ENCODE assay signal across 2 cellular contexts in the genomic region with DNA sequence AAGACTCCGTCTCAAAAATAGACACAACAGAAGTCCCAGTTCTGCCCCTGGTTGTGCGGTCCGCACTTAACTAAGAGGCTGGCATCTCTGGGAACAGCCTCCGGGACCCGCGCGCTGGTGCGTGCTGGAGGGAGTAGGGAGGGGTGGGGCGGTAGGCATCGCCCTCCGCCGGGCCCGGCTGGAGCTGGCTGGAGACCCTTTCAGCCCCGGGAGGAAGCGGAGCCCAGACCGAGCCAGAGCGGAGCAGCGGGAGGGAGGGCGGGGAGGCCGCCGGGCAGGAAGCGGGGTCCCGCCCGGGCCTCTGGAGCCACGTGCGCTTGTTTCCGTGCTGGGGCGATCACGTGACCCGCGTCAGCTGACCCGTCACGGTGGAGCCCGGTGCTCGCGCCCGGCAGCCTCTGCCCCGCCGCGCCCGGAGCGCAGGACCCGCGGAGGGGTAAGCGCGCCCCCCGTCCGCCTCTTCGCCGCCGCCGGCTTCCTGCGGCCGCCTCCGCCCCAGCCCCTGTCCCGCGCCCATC.
TF ChIP-seq lines count a peak whose summit lies in the region.

A gene (plus strand): TSS at position 354 of the 518 bp plus-strand sequence. CDS start 256 bp downstream, outside the sequence.

TF ChIP-seq in IMR-90, 13 proteins besides CTCF, POLR2A, EP300 and RAD21:
- no peak for TF ChIP-seq RFX5 (IDR thresholded peaks at IDR 0.05; ENCODE audit: low read depth, low read length)
- TF ChIP-seq, protein P1, sequence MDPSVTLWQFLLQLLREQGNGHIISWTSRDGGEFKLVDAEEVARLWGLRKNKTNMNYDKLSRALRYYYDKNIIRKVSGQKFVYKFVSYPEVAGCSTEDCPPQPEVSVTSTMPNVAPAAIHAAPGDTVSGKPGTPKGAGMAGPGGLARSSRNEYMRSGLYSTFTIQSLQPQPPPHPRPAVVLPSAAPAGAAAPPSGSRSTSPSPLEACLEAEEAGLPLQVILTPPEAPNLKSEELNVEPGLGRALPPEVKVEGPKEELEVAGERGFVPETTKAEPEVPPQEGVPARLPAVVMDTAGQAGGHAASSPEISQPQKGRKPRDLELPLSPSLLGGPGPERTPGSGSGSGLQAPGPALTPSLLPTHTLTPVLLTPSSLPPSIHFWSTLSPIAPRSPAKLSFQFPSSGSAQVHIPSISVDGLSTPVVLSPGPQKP (IDR thresholded peaks at IDR 0.05; ENCODE audit: borderline replicate concordance, low read depth, low read length) = no peak
- peak; percentile 77 for TF ChIP-seq BHLHE40 (IDR thresholded peaks at IDR 0.05; ENCODE audit: low read depth, low read length)
- TF ChIP-seq, protein P2, sequence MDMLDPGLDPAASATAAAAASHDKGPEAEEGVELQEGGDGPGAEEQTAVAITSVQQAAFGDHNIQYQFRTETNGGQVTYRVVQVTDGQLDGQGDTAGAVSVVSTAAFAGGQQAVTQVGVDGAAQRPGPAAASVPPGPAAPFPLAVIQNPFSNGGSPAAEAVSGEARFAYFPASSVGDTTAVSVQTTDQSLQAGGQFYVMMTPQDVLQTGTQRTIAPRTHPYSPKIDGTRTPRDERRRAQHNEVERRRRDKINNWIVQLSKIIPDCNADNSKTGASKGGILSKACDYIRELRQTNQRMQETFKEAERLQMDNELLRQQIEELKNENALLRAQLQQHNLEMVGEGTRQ (IDR thresholded peaks at IDR 0.05; ENCODE audit: low read depth, low read length) = peak; percentile 99
- no peak for TF ChIP-seq NFE2L2 (IDR thresholded peaks at IDR 0.05; ENCODE audit: low read depth, low read length)
- no peak for TF ChIP-seq SMC3 (IDR thresholded peaks at IDR 0.05; ENCODE audit: low read depth, low read length)
- TF ChIP-seq FOS (IDR thresholded peaks at IDR 0.05; ENCODE audit: low read depth, low read length) = peak; percentile 76
- TF ChIP-seq MAZ (IDR thresholded peaks at IDR 0.05; ENCODE audit: borderline replicate concordance, low read depth, low read length) = peak; percentile 30; the same call in 1 of the 2 replicates
- no peak for TF ChIP-seq CEBPB (IDR thresholded peaks at IDR 0.05; ENCODE audit: low read depth, low read length)
- no peak for TF ChIP-seq MAFK (IDR thresholded peaks at IDR 0.05; ENCODE audit: low read depth, low read length)
- TF ChIP-seq CHD1 (IDR thresholded peaks at IDR 0.05; ENCODE audit: low read depth, low read length) = no peak
- no peak for TF ChIP-seq RCOR1 (IDR thresholded peaks at IDR 0.05; ENCODE audit: insufficient replicate concordance, low read length)
- TF ChIP-seq MXI1 (IDR thresholded peaks at IDR 0.05; ENCODE audit: borderline replicate concordance, low read depth, low read length) = peak; percentile 81; the same call in 1 of the 2 replicates
TF ChIP-seq in IMR-90: peak in this region for 5.

TF ChIP-seq in neural cell, 6 proteins besides CTCF, POLR2A, EP300 and RAD21:
- TF ChIP-seq MXI1 (conservative IDR thresholded peaks at IDR 0.05; ENCODE audit: poor library complexity, severe bottlenecking) (peak; percentile 94), SMC3 (conservative IDR thresholded peaks at IDR 0.05; ENCODE audit: poor library complexity) (peak; percentile 10), POLR2AphosphoS5 (IDR thresholded peaks at IDR 0.05) (peak; percentile 50), TAF1 (IDR thresholded peaks at IDR 0.05; ENCODE audit: low read depth) (no peak), EZH2 (IDR thresholded peaks at IDR 0.05; ENCODE audit: borderline replicate concordance, insufficient read depth, low read length, poor library complexity, severe bottlenecking) (no peak)
- TF ChIP-seq, protein P3, sequence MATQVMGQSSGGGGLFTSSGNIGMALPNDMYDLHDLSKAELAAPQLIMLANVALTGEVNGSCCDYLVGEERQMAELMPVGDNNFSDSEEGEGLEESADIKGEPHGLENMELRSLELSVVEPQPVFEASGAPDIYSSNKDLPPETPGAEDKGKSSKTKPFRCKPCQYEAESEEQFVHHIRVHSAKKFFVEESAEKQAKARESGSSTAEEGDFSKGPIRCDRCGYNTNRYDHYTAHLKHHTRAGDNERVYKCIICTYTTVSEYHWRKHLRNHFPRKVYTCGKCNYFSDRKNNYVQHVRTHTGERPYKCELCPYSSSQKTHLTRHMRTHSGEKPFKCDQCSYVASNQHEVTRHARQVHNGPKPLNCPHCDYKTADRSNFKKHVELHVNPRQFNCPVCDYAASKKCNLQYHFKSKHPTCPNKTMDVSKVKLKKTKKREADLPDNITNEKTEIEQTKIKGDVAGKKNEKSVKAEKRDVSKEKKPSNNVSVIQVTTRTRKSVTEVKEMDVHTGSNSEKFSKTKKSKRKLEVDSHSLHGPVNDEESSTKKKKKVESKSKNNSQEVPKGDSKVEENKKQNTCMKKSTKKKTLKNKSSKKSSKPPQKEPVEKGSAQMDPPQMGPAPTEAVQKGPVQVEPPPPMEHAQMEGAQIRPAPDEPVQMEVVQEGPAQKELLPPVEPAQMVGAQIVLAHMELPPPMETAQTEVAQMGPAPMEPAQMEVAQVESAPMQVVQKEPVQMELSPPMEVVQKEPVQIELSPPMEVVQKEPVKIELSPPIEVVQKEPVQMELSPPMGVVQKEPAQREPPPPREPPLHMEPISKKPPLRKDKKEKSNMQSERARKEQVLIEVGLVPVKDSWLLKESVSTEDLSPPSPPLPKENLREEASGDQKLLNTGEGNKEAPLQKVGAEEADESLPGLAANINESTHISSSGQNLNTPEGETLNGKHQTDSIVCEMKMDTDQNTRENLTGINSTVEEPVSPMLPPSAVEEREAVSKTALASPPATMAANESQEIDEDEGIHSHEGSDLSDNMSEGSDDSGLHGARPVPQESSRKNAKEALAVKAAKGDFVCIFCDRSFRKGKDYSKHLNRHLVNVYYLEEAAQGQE (IDR thresholded peaks at IDR 0.05; ENCODE audit: borderline replicate concordance) = no peak
TF ChIP-seq in neural cell: peak in this region for 3.
